Comparison of ENCODE assay signal across 8 cellular contexts in genomic region chr15:78859971-78860733, GRCh38. TPM values are rescaled to one million over a fixed set of nuclear protein-coding genes. Genes with fewer than 3 reads are reported as not detected.
DNase-seq lines count a peak whose midpoint lies in the region; ATAC-seq and TF ChIP-seq lines count a peak whose summit lies in the region.

No MANE protein-coding gene starts in this region.

- H3K27me3 Mint-ChIP-seq in chondrocyte (ENCODE audit: low read depth) = no peaks in the 10 kb centered on the region

- TF ChIP-seq CTCF in GM12873 (IDR thresholded peaks at IDR 0.05; ENCODE audit: insufficient read depth, low read depth, low read length, missing control alignments) (peak; percentile 52), chondrocyte (IDR thresholded peaks at IDR 0.05) (peak; percentile 85)

- no peaks in the 10 kb centered on the region for H3K9me3 Mint-ChIP-seq in chondrocyte (ENCODE audit: low read depth)

- ATAC-seq in HG02970 (IDR thresholded peaks at IDR 0.05; ENCODE audit: low FRiP score, unreplicated experiment) (peak; percentile 57), GM18873 (IDR thresholded peaks at IDR 0.05; ENCODE audit: low FRiP score, unreplicated experiment) (no peak)

- DNase-seq in NCI-H2171 treated with DMSO at 0.1 percent for 48 hours (lab: John Stamatoyannopoulos, UW) (peak; percentile 86), chondrocyte (ENCODE audit: low spot score) (no peak), kidney tubule cell (ENCODE audit: low spot score) (peak; percentile 88)
- DNase-seq in activated CD4-positive, CD25-positive, alpha-beta regulatory T cell treated with anti-CD3 and anti-CD28 coated beads, Interleukin-2, amount 50 U/mL, for 16 hours (ENCODE audit: low read depth, low spot score) = peak; percentile 36
- peak; percentile 83 for DNase-seq in stimulated activated CD4-positive, alpha-beta T cell treated with anti-CD3 and anti-CD28 coated beads, Interleukin-15, amount 100 ng/mL, for 24 hours

- peak overlapping the region; percentile 99 for H3K27ac Mint-ChIP-seq in chondrocyte (ENCODE audit: unreplicated experiment)

- H3K36me3 Mint-ChIP-seq in chondrocyte (ENCODE audit: low read depth) = no peaks in the 10 kb centered on the region

- peak overlapping the region; percentile 85 for H3K4me3 Mint-ChIP-seq in chondrocyte (ENCODE audit: unreplicated experiment)

- peaks cover 19% of the 10 kb centered on the region for H3K4me1 Mint-ChIP-seq in chondrocyte (ENCODE audit: low read depth)

RNA-seq across cellular contexts. Expression of gene MORF4L1, which starts 12.5 kb away (rescaled TPM):
- 491 to 545 TPM (median 512 TPM) in 3 replicates for total RNA-seq in chondrocyte

RNA-seq across cellular contexts. Expression of gene ADAMTS7, which starts 48.9 kb away (rescaled TPM):
- 111 to 144 TPM (median 113 TPM) in 3 replicates for total RNA-seq in chondrocyte
